Comparison of ENCODE assay signal across 9 cellular contexts in genomic region chr10:96863922-96864543, GRCh38. TPM values are rescaled to one million over a fixed set of nuclear protein-coding genes. Genes with fewer than 3 reads are reported as not detected.
DNase-seq lines count a peak whose midpoint lies in the region; ATAC-seq, FAIRE-seq and TF ChIP-seq lines count a peak whose summit lies in the region.
"Had no signal": no experiment of that assay in that cellular context is flagged by ENCODE, and none has a peak within 500 bp of the region (broad histone marks: within the 10 kb centered on the region; RNA-seq: fewer than 3 reads in every experiment).

No MANE protein-coding gene starts in this region.

- peak overlapping the region; percentile 22 for H3K27ac Mint-ChIP-seq in endothelial cell (ENCODE audit: unreplicated experiment)
- peak overlapping the region; percentile 82 for H3K27ac Mint-ChIP-seq in stimulated activated naive B cell treated with anti-CD40 and anti-IgM and Interleukin-4, amounts not matched to agents 10 μg/mL and 1 μg/mL and 100 μg/mL, for 72 hours

- DNase-seq in GM10266 (ENCODE audit: extremely low spot score), result peak; percentile 17
- peak; percentile 42 for DNase-seq in H54 (ENCODE audit: insufficient read length, low spot score)
- peak; percentile 32 for DNase-seq in NCI-H2196 treated with DMSO at 0.1 percent for 48 hours (lab: John Stamatoyannopoulos, UW; ENCODE audit: unreplicated experiment)
- no peak for DNase-seq in endothelial cell (ENCODE audit: low spot score)
- no peak for DNase-seq in stimulated activated naive B cell treated with anti-CD40 and anti-IgM and Interleukin-4, amounts not matched to agents 10 μg/mL and 1 μg/mL and 100 μg/mL, for 72 hours
- DNase-seq in NCI-H2081 treated with DMSO at 0.1 percent for 48 hours (lab: John Stamatoyannopoulos, UW), result no peak
- DNase-seq in D721Med (ENCODE audit: insufficient read length, low spot score), result no peak
- DNase-seq: left cardiac atrium had no signal

- peak; percentile 95 to 98 for ATAC-seq in stimulated activated naive B cell treated with anti-CD40 and anti-IgM and Interleukin-4, amounts not matched to agents 10 μg/mL and 1 μg/mL and 100 μg/mL, for 72 hours (replicated peaks)
- no peak for ATAC-seq in HG03280 (IDR thresholded peaks at IDR 0.05; ENCODE audit: unreplicated experiment)

- H3K4me3 Mint-ChIP-seq in endothelial cell (ENCODE audit: unreplicated experiment), result no peak overlapping the region
- peak overlapping the region; percentile 30 to 57 for H3K4me3 Mint-ChIP-seq in stimulated activated naive B cell treated with anti-CD40 and anti-IgM and Interleukin-4, amounts not matched to agents 10 μg/mL and 1 μg/mL and 100 μg/mL, for 72 hours

- TF ChIP-seq CTCF in GM10266 (IDR thresholded peaks at IDR 0.05; ENCODE audit: control insufficient read depth, insufficient read depth, low read depth, missing control alignments), result no peak
- TF ChIP-seq CTCF in endothelial cell (IDR thresholded peaks at IDR 0.05; ENCODE audit: unreplicated experiment), result no peak
- no peak for TF ChIP-seq CTCF in D721Med (IDR thresholded peaks at IDR 0.05; ENCODE audit: insufficient read depth, missing control alignments)

- peaks cover 6% of the 10 kb centered on the region for H3K36me3 Mint-ChIP-seq in endothelial cell (ENCODE audit: low read depth, unreplicated experiment)
- peaks cover 20 to 35% of the 10 kb centered on the region in 2 donors for H3K36me3 Mint-ChIP-seq in stimulated activated naive B cell treated with anti-CD40 and anti-IgM and Interleukin-4, amounts not matched to agents 10 μg/mL and 1 μg/mL and 100 μg/mL, for 72 hours

- no peaks in the 10 kb centered on the region for H3K27me3 Mint-ChIP-seq in endothelial cell (ENCODE audit: unreplicated experiment)
- H3K27me3 Mint-ChIP-seq in stimulated activated naive B cell treated with anti-CD40 and anti-IgM and Interleukin-4, amounts not matched to agents 10 μg/mL and 1 μg/mL and 100 μg/mL, for 72 hours, result no peaks in the 10 kb centered on the region

- peak; percentile 62 for FAIRE-seq in H54 (lab: Jason Lieb, UNC)
- no peak for FAIRE-seq in D721Med (lab: Jason Lieb, UNC)

- no peak for TF ChIP-seq POLR2A in H54 (IDR thresholded peaks at IDR 0.05; ENCODE audit: low read depth, low read length)

- peaks cover 3% of the 10 kb centered on the region for H3K4me1 Mint-ChIP-seq in endothelial cell (ENCODE audit: unreplicated experiment)
- peaks cover 36 to 70% of the 10 kb centered on the region in 2 donors for H3K4me1 Mint-ChIP-seq in stimulated activated naive B cell treated with anti-CD40 and anti-IgM and Interleukin-4, amounts not matched to agents 10 μg/mL and 1 μg/mL and 100 μg/mL, for 72 hours

- H3K9me3 Mint-ChIP-seq in endothelial cell (ENCODE audit: unreplicated experiment), result no peaks in the 10 kb centered on the region
- H3K9me3 Mint-ChIP-seq in stimulated activated naive B cell treated with anti-CD40 and anti-IgM and Interleukin-4, amounts not matched to agents 10 μg/mL and 1 μg/mL and 100 μg/mL, for 72 hours, result no peaks in the 10 kb centered on the region

RNA-seq across cellular contexts. Expression of gene LCOR, which starts 31.9 kb away (rescaled TPM):
- total RNA-seq in endothelial cell (ENCODE audit: unreplicated experiment), result 36.6 TPM

Comparison
In these comparisons a context has a peak if more than half of its experiments do, and no peak if none do; other contexts are left out.
1. DNase-seq: peak in GM10266 (single experiment), H54 (single experiment) and NCI-H2196 treated with DMSO at 0.1 percent for 48 hours (single experiment); none in endothelial cell (single experiment), stimulated activated naive B cell treated with anti-CD40 and anti-IgM and Interleukin-4, amounts not matched to agents 10 μg/mL and 1 μg/mL and 100 μg/mL, for 72 hours (single experiment), NCI-H2081 treated with DMSO at 0.1 percent for 48 hours (single experiment) and D721Med (single experiment).